In the genomic region with DNA sequence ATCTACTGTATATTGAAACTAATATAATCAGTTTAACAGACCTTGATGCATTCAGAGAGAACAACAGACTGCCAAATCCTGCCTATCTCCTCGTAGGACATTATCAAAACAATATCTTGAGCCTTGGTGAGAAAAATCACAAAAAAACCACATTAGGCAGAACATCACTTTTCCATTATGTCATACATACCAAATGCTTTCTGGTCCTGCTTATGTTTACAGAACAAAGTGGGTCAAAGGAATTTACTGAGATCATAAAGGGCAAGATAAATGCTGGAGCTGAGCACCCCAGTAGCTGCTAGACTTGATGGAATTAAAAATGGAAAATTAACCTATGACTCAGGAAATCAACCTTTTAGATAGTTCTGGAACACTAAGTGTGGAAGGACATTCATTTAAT, we compare ENCODE assay signal across 18 cellular contexts.
"Had no signal": no experiment of that assay in that cellular context is flagged by ENCODE, and none has a peak within 500 bp of the region (broad histone marks: within the 10 kb centered on the region; RNA-seq: fewer than 3 reads in every experiment).

No MANE protein-coding gene starts in this region.

- H3K4me1 ChIP-seq: heart right ventricle, right atrium auricular region had no signal

- H3K27me3 ChIP-seq: adrenal gland, heart right ventricle, right atrium auricular region, tibial artery had no signal

- H3K36me3 ChIP-seq: adrenal gland, heart right ventricle, right atrium auricular region, tibial artery had no signal

- H3K4me3 Mint-ChIP-seq: activated B cell treated with CpG ODN at 0.5 μM for 24 hours; activated CD4-positive, alpha-beta T cell treated with anti-CD3 and anti-CD28 coated beads, Interleukin-2, amount 10 ng/mL, durations not matched to agents 7 days and 5 days; activated naive CD4-positive, alpha-beta T cell treated with anti-CD3 and anti-CD28 coated beads, Interleukin-2, amount 10 ng/mL, durations not matched to agents 7 days and 5 days; activated T-helper 17 cell treated with anti-CD3 and anti-CD28 coated beads, Interleukin-2, amount 50 U/mL, for 72 hours; brain; endodermal cell; stimulated activated memory B cell treated with anti-CD40 and anti-IgM and Interleukin-4, amounts not matched to agents 10 μg/mL and 1 μg/mL and 100 μg/mL, for 72 hours; T-helper 17 cell had no signal

- H3K27ac Mint-ChIP-seq: activated B cell treated with CpG ODN at 0.5 μM for 24 hours; activated CD4-positive, alpha-beta T cell treated with anti-CD3 and anti-CD28 coated beads, Interleukin-2, amount 10 ng/mL, durations not matched to agents 7 days and 5 days; activated naive CD4-positive, alpha-beta T cell treated with anti-CD3 and anti-CD28 coated beads, Interleukin-2, amount 10 ng/mL, durations not matched to agents 7 days and 5 days; activated T-helper 17 cell treated with anti-CD3 and anti-CD28 coated beads, Interleukin-2, amount 50 U/mL, for 72 hours; brain; endodermal cell; stimulated activated memory B cell treated with anti-CD40 and anti-IgM and Interleukin-4, amounts not matched to agents 10 μg/mL and 1 μg/mL and 100 μg/mL, for 72 hours; T-helper 17 cell had no signal

- H3K9me3 ChIP-seq: adrenal gland, heart right ventricle, right atrium auricular region, tibial artery had no signal

- H3K36me3 Mint-ChIP-seq: activated naive CD4-positive, alpha-beta T cell treated with anti-CD3 and anti-CD28 coated beads, Interleukin-2, amount 10 ng/mL, durations not matched to agents 7 days and 5 days; brain; stimulated activated memory B cell treated with anti-CD40 and anti-IgM and Interleukin-4, amounts not matched to agents 10 μg/mL and 1 μg/mL and 100 μg/mL, for 72 hours had no signal

- H3K4me3 ChIP-seq: adrenal gland, heart right ventricle, right atrium auricular region, tibial artery had no signal

- ATAC-seq: activated T-helper 17 cell treated with anti-CD3 and anti-CD28 coated beads, Interleukin-2, amount 50 U/mL, for 72 hours; heart right ventricle; left ventricle myocardium superior; stimulated activated memory B cell treated with anti-CD40 and anti-IgM and Interleukin-4, amounts not matched to agents 10 μg/mL and 1 μg/mL and 100 μg/mL, for 72 hours; T-helper 17 cell had no signal

- H3K4me1 Mint-ChIP-seq: activated B cell treated with CpG ODN at 0.5 μM for 24 hours; activated CD4-positive, alpha-beta T cell treated with anti-CD3 and anti-CD28 coated beads, Interleukin-2, amount 10 ng/mL, durations not matched to agents 7 days and 5 days; activated naive CD4-positive, alpha-beta T cell treated with anti-CD3 and anti-CD28 coated beads, Interleukin-2, amount 10 ng/mL, durations not matched to agents 7 days and 5 days; activated T-helper 17 cell treated with anti-CD3 and anti-CD28 coated beads, Interleukin-2, amount 50 U/mL, for 72 hours; brain; endodermal cell; stimulated activated memory B cell treated with anti-CD40 and anti-IgM and Interleukin-4, amounts not matched to agents 10 μg/mL and 1 μg/mL and 100 μg/mL, for 72 hours; T-helper 17 cell had no signal

- H3K27ac ChIP-seq: adrenal gland, heart right ventricle, right atrium auricular region, tibial artery had no signal

- H3K9me3 Mint-ChIP-seq: activated B cell treated with CpG ODN at 0.5 μM for 24 hours; activated CD4-positive, alpha-beta T cell treated with anti-CD3 and anti-CD28 coated beads, Interleukin-2, amount 10 ng/mL, durations not matched to agents 7 days and 5 days; activated naive CD4-positive, alpha-beta T cell treated with anti-CD3 and anti-CD28 coated beads, Interleukin-2, amount 10 ng/mL, durations not matched to agents 7 days and 5 days; activated T-helper 17 cell treated with anti-CD3 and anti-CD28 coated beads, Interleukin-2, amount 50 U/mL, for 72 hours; endodermal cell; stimulated activated memory B cell treated with anti-CD40 and anti-IgM and Interleukin-4, amounts not matched to agents 10 μg/mL and 1 μg/mL and 100 μg/mL, for 72 hours had no signal

- DNase-seq: activated B cell treated with CpG ODN at 0.5 μM for 24 hours; activated CD4-positive, alpha-beta T cell treated with anti-CD3 and anti-CD28 coated beads, Interleukin-2, amount 10 ng/mL, durations not matched to agents 7 days and 5 days; activated CD8-positive, alpha-beta memory T cell treated with anti-CD3 and anti-CD28 coated beads for 24 hours; activated naive CD4-positive, alpha-beta T cell treated with anti-CD3 and anti-CD28 coated beads, Interleukin-2, amount 10 ng/mL, durations not matched to agents 7 days and 5 days; adrenal gland; dermis blood vessel endothelial cell; endodermal cell; erythroblast; foreskin melanocyte; heart right ventricle; left ventricle myocardium superior; small intestine; T-helper 17 cell; tibial artery had no signal
